ENCODE assay signal across 28 cellular contexts in the genomic region with DNA sequence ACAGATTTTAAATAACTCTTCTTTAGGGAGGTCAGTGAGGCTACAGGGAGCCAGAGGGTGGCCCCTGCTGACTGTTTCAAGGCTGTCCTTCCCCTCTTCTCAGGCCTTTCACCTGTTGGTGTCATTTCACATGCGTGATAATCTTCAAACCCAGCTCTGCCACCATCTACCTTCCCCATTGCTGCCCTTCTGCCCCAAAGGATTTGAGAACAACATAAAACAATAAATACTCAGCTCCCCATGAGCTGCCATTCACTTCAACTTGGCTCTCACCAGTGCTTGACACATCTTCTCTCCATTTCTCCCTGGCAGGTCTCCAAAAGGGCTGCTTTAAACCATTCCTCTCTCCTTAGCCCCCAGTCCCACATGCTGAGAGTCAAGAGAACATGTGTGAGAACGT.
"Had no signal": no experiment of that assay in that cellular context is flagged by ENCODE, and none has a peak within 500 bp of the region (broad histone marks: within the 10 kb centered on the region; RNA-seq: fewer than 3 reads in every experiment).

No MANE protein-coding gene starts in this region.

- DNase-seq: naive thymus-derived CD4-positive, alpha-beta T cell; natural killer cell; occipital lobe; ovary; posterior cingulate gyrus; psoas muscle; right cardiac atrium; spleen; stimulated activated CD4-positive, alpha-beta T cell treated with anti-CD3 and anti-CD28 coated beads, Interleukin-12 subunit alpha, Interleukin-12 subunit beta, amount 100 ng/mL, for 4 hours; stimulated activated CD4-positive, alpha-beta T cell treated with anti-CD3 and anti-CD28 coated beads, Interleukin-2, amount 100 ng/mL, for 24 hours; stimulated activated CD4-positive, alpha-beta T cell treated with anti-CD3 and anti-CD28 coated beads, Interleukin-2, amount 100 ng/mL, for 48 hours; stimulated activated CD4-positive, alpha-beta T cell treated with anti-CD3 and anti-CD28 coated beads, Interleukin-4, amount 100 ng/mL, for 24 hours; stimulated activated naive CD4-positive, alpha-beta T cell; stimulated activated naive CD8-positive, alpha-beta T cell treated with anti-CD3 and anti-CD28 coated beads, Interleukin-15, amount 100 ng/mL, for 72 hours; stimulated activated naive CD8-positive, alpha-beta T cell treated with anti-CD3 and anti-CD28 coated beads, Interleukin-15, Interleukin-2, amounts not matched to agents 100 U/mL and 50 U/mL, for 24 hours; substantia nigra; testis; tibial artery; transverse colon; upper lobe of right lung; uterus had no signal

- H3K36me3 ChIP-seq: neural progenitor cell, ovary, spleen, suprapubic skin, tibial artery, transverse colon, upper lobe of right lung, uterus had no signal

- H3K27ac ChIP-seq: neural progenitor cell, ovary, parathyroid adenoma, psoas muscle, skin epidermis, spleen, suprapubic skin, testis, tibial artery, transverse colon, upper lobe of right lung, uterus had no signal

- H3K27me3 ChIP-seq: neural progenitor cell, ovary, suprapubic skin, testis, tibial artery, transverse colon, upper lobe of right lung, uterus had no signal

- H3K4me2 ChIP-seq: neural progenitor cell, smooth muscle cell had no signal

- H3K9ac ChIP-seq: neural progenitor cell, parathyroid adenoma had no signal

- H3K9me3 ChIP-seq: ovary, psoas muscle, spleen, suprapubic skin, testis, tibial artery, transverse colon, upper lobe of right lung, uterus had no signal

- H2AFZ ChIP-seq: neural progenitor cell, parathyroid adenoma had no signal

- H3K79me2 ChIP-seq: parathyroid adenoma had no signal

- H3K4me1 ChIP-seq: neural progenitor cell, parathyroid adenoma, spleen, suprapubic skin, testis, transverse colon, upper lobe of right lung, uterus had no signal

- ATAC-seq: naive thymus-derived CD4-positive, alpha-beta T cell; natural killer cell; psoas muscle; right cardiac atrium; sciatic nerve; stimulated activated memory B cell treated with anti-CD40 and anti-IgM and Interleukin-4, amounts not matched to agents 10 μg/mL and 1 μg/mL and 100 μg/mL, for 72 hours; stimulated activated naive CD8-positive, alpha-beta T cell treated with anti-CD3 and anti-CD28 coated beads, Interleukin-15, amount 100 ng/mL, for 72 hours; stimulated activated naive CD8-positive, alpha-beta T cell treated with anti-CD3 and anti-CD28 coated beads, Interleukin-15, Interleukin-2, amounts not matched to agents 100 U/mL and 50 U/mL, for 24 hours; upper lobe of right lung had no signal

- H3K4me3 ChIP-seq: neural progenitor cell, ovary, psoas muscle, skin epidermis, smooth muscle cell, spleen, suprapubic skin, testis, tibial artery, transverse colon, upper lobe of right lung, uterus had no signal
